In genomic region chr6:112061605-112062004, GRCh38 we compare ENCODE assay signal across 16 cellular contexts. TPM values are rescaled to one million over a fixed set of nuclear protein-coding genes. Genes with fewer than 3 reads are reported as not detected.
DNase-seq lines count a peak whose midpoint lies in the region; ATAC-seq and TF ChIP-seq lines count a peak whose summit lies in the region.
"Had no signal": no experiment of that assay in that cellular context is flagged by ENCODE, and none has a peak within 500 bp of the region (broad histone marks: within the 10 kb centered on the region; RNA-seq: fewer than 3 reads in every experiment).

No MANE protein-coding gene starts in this region.

- H3K4me1 ChIP-seq in tibial nerve, result no peaks in the 10 kb centered on the region
- H3K4me1 ChIP-seq: BE2C had no signal

- TF ChIP-seq CTCF in HFFc6 (IDR thresholded peaks at IDR 0.05) (no peak), fibroblast of the aortic adventitia (IDR thresholded peaks at IDR 0.05; ENCODE audit: insufficient read depth, low read length) (no peak), tibial nerve (IDR thresholded peaks at IDR 0.05) (no peak)

- H3K9me3 Mint-ChIP-seq in HFFc6, result no peaks in the 10 kb centered on the region
- no peaks in the 10 kb centered on the region for H3K9me3 Mint-ChIP-seq in T-helper 2 cell treated with Interferon-gamma antibody and Interleukin-4, amounts not matched to agents 5 μg/mL and 100 μg/mL, for 36 hours
- H3K9me3 Mint-ChIP-seq: CD4-positive, alpha-beta memory T cell had no signal

- DNase-seq in HFFc6 (peak; percentile 25), astrocyte of the hippocampus (ENCODE audit: low read depth, low spot score) (peak; percentile 22), fibroblast of the aortic adventitia (ENCODE audit: low read depth) (peak; percentile 50), NCI-H526 treated with DMSO at 0.1 percent for 48 hours (lab: John Stamatoyannopoulos, UW) (no peak), tibial nerve (ENCODE audit: low spot score in 2 of 2) (no peak)
- DNase-seq in T-helper 2 cell treated with Interferon-gamma antibody and Interleukin-4, amounts not matched to agents 5 μg/mL and 100 μg/mL, for 36 hours (ENCODE audit: low spot score), result no peak
- DNase-seq: BE2C; CD4-positive, alpha-beta memory T cell; DMS79 treated with DMSO at 0.1 percent for 48 hours; H7; NCI-H1417 treated with DMSO at 0.1 percent for 48 hours; NCI-H2029 had no signal

- no peaks in the 10 kb centered on the region for H3K36me3 Mint-ChIP-seq in HFFc6 (ENCODE audit: low read depth)
- H3K36me3 Mint-ChIP-seq in T-helper 2 cell treated with Interferon-gamma antibody and Interleukin-4, amounts not matched to agents 5 μg/mL and 100 μg/mL, for 36 hours (ENCODE audit: low read depth), result no peaks in the 10 kb centered on the region
- H3K36me3 Mint-ChIP-seq: CD4-positive, alpha-beta memory T cell had no signal

- peaks cover 18% of the 10 kb centered on the region for H3K4me1 Mint-ChIP-seq in HFFc6 (ENCODE audit: low read depth)
- H3K4me1 Mint-ChIP-seq in T-helper 2 cell treated with Interferon-gamma antibody and Interleukin-4, amounts not matched to agents 5 μg/mL and 100 μg/mL, for 36 hours (ENCODE audit: low read depth), result no peaks in the 10 kb centered on the region
- H3K4me1 Mint-ChIP-seq: CD4-positive, alpha-beta memory T cell had no signal

- ATAC-seq in GM21515 (IDR thresholded peaks at IDR 0.05; ENCODE audit: unreplicated experiment), result no peak
- ATAC-seq: HepG2, Right ventricle myocardium inferior had no signal

- no peak overlapping the region for H3K27ac ChIP-seq in tibial nerve
- H3K27ac ChIP-seq: SK-N-MC had no signal

- TF ChIP-seq EP300 in tibial nerve (IDR thresholded peaks at IDR 0.05), result no peak

- no peaks in the 10 kb centered on the region for H3K27me3 ChIP-seq in tibial nerve
- H3K27me3 ChIP-seq: BE2C had no signal

- WGBS in tibial nerve, 2 donors, result 94 to 96% methylated on average over 4 of the region's 4 CpGs

- no peak overlapping the region for H3K27ac Mint-ChIP-seq in HFFc6
- no peak overlapping the region for H3K27ac Mint-ChIP-seq in T-helper 2 cell treated with Interferon-gamma antibody and Interleukin-4, amounts not matched to agents 5 μg/mL and 100 μg/mL, for 36 hours
- H3K27ac Mint-ChIP-seq: CD4-positive, alpha-beta memory T cell had no signal

- TF ChIP-seq POLR2A in tibial nerve (IDR thresholded peaks at IDR 0.05), result no peak

- H3K4me3 ChIP-seq in fibroblast of the aortic adventitia (ENCODE audit: low read depth, low read length) (no peak overlapping the region), tibial nerve (no peak overlapping the region)
- H3K4me3 ChIP-seq: SK-N-MC had no signal

- H3K9me3 ChIP-seq in tibial nerve, result no peaks in the 10 kb centered on the region
- H3K9me3 ChIP-seq: BE2C had no signal

- H3K36me3 ChIP-seq in tibial nerve, result no peaks in the 10 kb centered on the region
- H3K36me3 ChIP-seq: BE2C had no signal

- no peak overlapping the region for H3K4me3 Mint-ChIP-seq in HFFc6
- no peak overlapping the region for H3K4me3 Mint-ChIP-seq in T-helper 2 cell treated with Interferon-gamma antibody and Interleukin-4, amounts not matched to agents 5 μg/mL and 100 μg/mL, for 36 hours
- H3K4me3 Mint-ChIP-seq: CD4-positive, alpha-beta memory T cell had no signal

- H3K27me3 Mint-ChIP-seq in HFFc6 (ENCODE audit: insufficient read depth), result no peaks in the 10 kb centered on the region
- H3K27me3 Mint-ChIP-seq in T-helper 2 cell treated with Interferon-gamma antibody and Interleukin-4, amounts not matched to agents 5 μg/mL and 100 μg/mL, for 36 hours (ENCODE audit: low read depth), result peaks cover 12% of the 10 kb centered on the region

RNA-seq across cellular contexts. Expression of gene CCN6, which starts 7.7 kb away (rescaled TPM):
- total RNA-seq in HFFc6 (2021; fragmentation: NEBNext Ultra II Directional; extraction: Animal tissue kit (Norgen Biotek cat#: 25700)), result not detected
- total RNA-seq in fibroblast of the aortic adventitia (ENCODE audit: low replicate concordance), result not detected in 2 replicates
- total RNA-seq in tibial nerve, result under 1 TPM in 2 of 4 donors, not detected in 2; 0.39 to 0.42 TPM
- total RNA-seq: CD4-positive, alpha-beta memory T cell; H7; HepG2; Right ventricle myocardium inferior had no signal

RNA-seq across cellular contexts. Expression of gene TUBE1, which starts 25.7 kb away (rescaled TPM):
- total RNA-seq in HFFc6 (2021; fragmentation: NEBNext Ultra II Directional; extraction: Animal tissue kit (Norgen Biotek cat#: 25700)), result 10 to 100 TPM in 5 of 6 experiments, 1 to 10 TPM in 1; 9.8 to 15.5 (median 11.2) TPM
- 25.0 and 38.2 TPM in 2 replicates for total RNA-seq in fibroblast of the aortic adventitia (ENCODE audit: low replicate concordance)
- total RNA-seq in tibial nerve, result 10 to 100 TPM; 47.2 to 64.5 (median 50.7) TPM

RNA-seq across cellular contexts. Expression of gene FAM229B, which starts 25.8 kb away (rescaled TPM):
- total RNA-seq in HFFc6 (2021; fragmentation: NEBNext Ultra II Directional; extraction: Animal tissue kit (Norgen Biotek cat#: 25700)), result 10 to 100 TPM; 30.2 to 36.2 (median 33.7) TPM
- total RNA-seq in fibroblast of the aortic adventitia (ENCODE audit: low replicate concordance), result 19.2 and 32.7 TPM in 2 replicates
- total RNA-seq in tibial nerve, result 10 to 100 TPM; 18.0 to 32.1 (median 23.9) TPM

Comparison
In these comparisons a context has a peak if more than half of its experiments do, and no peak if none do; other contexts are left out.
1. DNase-seq: peak in HFFc6 (single experiment), astrocyte of the hippocampus (single experiment) and fibroblast of the aortic adventitia (single experiment); none in NCI-H526 treated with DMSO at 0.1 percent for 48 hours (single experiment), tibial nerve (0 of 2) and T-helper 2 cell treated with Interferon-gamma antibody and Interleukin-4, amounts not matched to agents 5 μg/mL and 100 μg/mL, for 36 hours (single experiment).